In genomic region chr4:169620846-169621228, GRCh38 we compare ENCODE assay signal across 8 cellular contexts. TPM values are rescaled to one million over a fixed set of nuclear protein-coding genes. Genes with fewer than 3 reads are reported as not detected.
A peak's percentile ranks its signal among the peaks of the same experiment; 100 is the strongest.
DNase-seq lines count a peak whose midpoint lies in the region; ATAC-seq and TF ChIP-seq lines count a peak whose summit lies in the region.

No MANE protein-coding gene starts in this region.

- ATAC-seq in HG02642 (IDR thresholded peaks at IDR 0.05; ENCODE audit: poor library complexity, unreplicated experiment) (no peak), GM19455 (IDR thresholded peaks at IDR 0.05; ENCODE audit: unreplicated experiment) (no peak)

- H3K4me1 Mint-ChIP-seq in CD14-positive monocyte = peaks cover 32% of the 10 kb centered on the region

- H3K4me3 ChIP-seq in Karpas-422 (ENCODE audit: low read length) (peak overlapping the region; percentile 91), left ventricle myocardium inferior (peak overlapping the region; percentile 76), rectal smooth muscle tissue (ENCODE audit: low read length) (peak overlapping the region; percentile 99)

- peaks cover 0 to 9% (median 6%) of the 10 kb centered on the region in 3 donors for H3K27me3 Mint-ChIP-seq in CD14-positive monocyte (ENCODE audit: low read depth in 3 of 3)

- peaks cover 57% of the 10 kb centered on the region for H3K79me2 ChIP-seq in Karpas-422 (ENCODE audit: low read length)

- H3K27ac ChIP-seq in Karpas-422 (ENCODE audit: low read length) = peak overlapping the region; percentile 86
- peak overlapping the region; percentile 96 for H3K27ac ChIP-seq in left ventricle myocardium inferior (replicated peaks)
- peak overlapping the region; percentile 97 for H3K27ac ChIP-seq in rectal smooth muscle tissue (ENCODE audit: low read depth, low read length)

- no peaks in the 10 kb centered on the region for H3K9me3 ChIP-seq in Karpas-422 (ENCODE audit: low read length)
- H3K9me3 ChIP-seq in left ventricle myocardium inferior (replicated peaks) = no peaks in the 10 kb centered on the region

- no peaks in the 10 kb centered on the region for H3K9me3 Mint-ChIP-seq in CD14-positive monocyte

- peaks cover 26% of the 10 kb centered on the region for H3K4me1 ChIP-seq in Karpas-422 (ENCODE audit: low read length)
- H3K4me1 ChIP-seq in left ventricle myocardium inferior = peaks cover 55% of the 10 kb centered on the region
- peaks cover 15% of the 10 kb centered on the region for H3K4me1 ChIP-seq in rectal smooth muscle tissue (ENCODE audit: control insufficient read depth, insufficient read depth, low read length)

- intact Hi-C loops in CD14-positive monocyte (cut with micrococcal nuclease) = loop anchor here (5.0 to 10.0 kb wide), 3 partner anchors 36 to 404 kb away; partner anchors contain the start of genes HPF1 (in 1 of the 2) and MFAP3L (in 1 of the 2)
- intact Hi-C loops in left ventricle myocardium inferior (cut with micrococcal nuclease) = loop anchor here (5.0 kb wide), 1 partner anchor 36 kb away; no protein-coding TSS in a partner anchor

- DNase-seq in CD14-positive monocyte (ENCODE audit: low spot score) (no peak), Karpas-422 (peak; percentile 48), left ventricle myocardium inferior (no peak), NCI-H524 treated with DMSO at 0.1 percent for 48 hours (lab: John Stamatoyannopoulos, UW) (no peak)
- DNase-seq in activated naive CD4-positive, alpha-beta T cell treated with Interleukin-2 at 50 U/mL for 16 hours = peak; percentile 24

- TF ChIP-seq CTCF in CD14-positive monocyte (IDR thresholded peaks at IDR 0.05) (no peak), left ventricle myocardium inferior (IDR thresholded peaks at IDR 0.05; ENCODE audit: borderline replicate concordance) (no peak)

- no peaks in the 10 kb centered on the region for H3K9me2 ChIP-seq in Karpas-422 (replicated peaks; ENCODE audit: insufficient read depth, low read length)

- H3K9ac ChIP-seq in Karpas-422 (ENCODE audit: low read length) (peak overlapping the region; percentile 98), rectal smooth muscle tissue (ENCODE audit: low read length) (peak overlapping the region; percentile 94)

- H4K20me1 ChIP-seq in Karpas-422 (ENCODE audit: insufficient read depth, low read depth, low read length) = no peaks in the 10 kb centered on the region

- H3K27ac Mint-ChIP-seq in CD14-positive monocyte = peak overlapping the region; percentile 100

- H3K36me3 ChIP-seq in Karpas-422 (ENCODE audit: insufficient read depth, low read length) (no peaks in the 10 kb centered on the region), left ventricle myocardium inferior (no peaks in the 10 kb centered on the region), rectal smooth muscle tissue (ENCODE audit: control insufficient read depth, insufficient read depth, low read length) (no peaks in the 10 kb centered on the region)

- H3K27me3 ChIP-seq in Karpas-422 (ENCODE audit: low read length) (no peaks in the 10 kb centered on the region), left ventricle myocardium inferior (ENCODE audit: low read depth) (no peaks in the 10 kb centered on the region), rectal smooth muscle tissue (ENCODE audit: control insufficient read depth, insufficient read depth, low read length) (no peaks in the 10 kb centered on the region)

- H3K4me2 ChIP-seq in Karpas-422 (ENCODE audit: low read depth, low read length, poor library complexity, severe bottlenecking) = peak overlapping the region; percentile 92

- peak overlapping the region; percentile 92 to 99 for H3K4me3 Mint-ChIP-seq in CD14-positive monocyte

- H2AFZ ChIP-seq in Karpas-422 (ENCODE audit: low read length) = no peak overlapping the region

- H3K36me3 Mint-ChIP-seq in CD14-positive monocyte = peaks cover 10 to 11% of the 10 kb centered on the region in 2 donors

RNA-seq across cellular contexts. Expression of gene CLCN3, which starts 0.5 kb away (rescaled TPM):
- 1 to 10 TPM; 5.4 to 7.8 TPM for polyA plus RNA-seq in CD14-positive monocyte
- total RNA-seq in Karpas-422 (2014; rRNA removed; shearing (Covaris generic); ENCODE audit: low replicate concordance) = 35.8 and 38.5 TPM in 2 replicates
- total RNA-seq in left ventricle myocardium inferior = 54.1 TPM

RNA-seq across cellular contexts. Expression of gene NEK1, which starts 8.5 kb away (rescaled TPM):
- 1 to 10 TPM; 2.7 to 5.5 TPM for polyA plus RNA-seq in CD14-positive monocyte
- total RNA-seq in Karpas-422 (2014; rRNA removed; shearing (Covaris generic); ENCODE audit: low replicate concordance) = 7.0 and 9.4 TPM in 2 replicates
- 15.5 TPM for total RNA-seq in left ventricle myocardium inferior

Comparison
In these comparisons a context has a peak if more than half of its experiments do, and no peak if none do; other contexts are left out.
1. DNase-seq: peak in Karpas-422 (single experiment) and activated naive CD4-positive, alpha-beta T cell treated with Interleukin-2 at 50 U/mL for 16 hours (single experiment); none in CD14-positive monocyte (single experiment), left ventricle myocardium inferior (single experiment) and NCI-H524 treated with DMSO at 0.1 percent for 48 hours (single experiment).
2. Peak in every context shown above with its lines, with median percentiles within 50 percentile points of each other: H3K27ac ChIP-seq and H3K4me3 ChIP-seq.